In the genomic region with DNA sequence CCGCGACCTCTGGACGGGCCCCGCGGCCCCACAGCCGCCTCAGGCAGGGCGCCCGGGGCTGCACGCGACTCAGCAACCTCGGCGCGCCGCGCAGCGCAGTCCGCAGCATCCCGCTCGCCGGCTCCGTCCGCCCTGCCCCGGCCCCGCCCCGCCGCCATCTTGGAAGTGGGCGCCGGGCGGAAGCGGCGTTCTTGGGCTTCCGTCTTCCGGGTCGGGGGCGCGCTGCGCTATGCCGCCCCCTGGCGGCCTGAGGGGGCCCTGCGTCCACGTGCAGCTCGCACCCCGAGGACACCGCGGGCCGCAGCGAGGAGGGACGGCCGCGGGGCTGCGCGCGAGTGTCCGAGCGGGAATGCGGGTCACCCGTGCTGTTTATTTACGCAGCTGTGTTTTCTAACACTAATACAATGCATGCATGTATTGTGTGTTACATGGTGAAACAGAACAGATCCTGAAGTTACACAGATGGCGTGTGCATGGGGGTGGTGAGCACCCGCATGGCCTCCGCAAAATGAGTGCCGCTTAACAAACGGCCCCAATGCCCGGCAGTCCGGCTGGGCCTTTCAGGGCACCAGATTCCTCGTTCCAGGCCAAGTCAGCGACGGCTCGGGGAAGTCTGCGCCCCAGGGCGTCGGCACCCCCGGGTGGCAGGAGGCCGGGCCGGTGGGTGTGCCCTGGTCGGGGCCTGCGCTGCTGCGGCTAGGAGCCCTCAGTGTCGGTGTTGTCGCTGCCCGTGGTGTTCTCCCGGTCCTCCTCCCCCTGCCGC, we compare ENCODE assay signal across 8 cellular contexts. TPM values are rescaled to one million over a fixed set of nuclear protein-coding genes. Genes with fewer than 3 reads are reported as not detected.
A peak's percentile ranks its signal among the peaks of the same experiment; 100 is the strongest.
DNase-seq lines count a peak whose midpoint lies in the region; ATAC-seq and TF ChIP-seq lines count a peak whose summit lies in the region.

DNLZ (minus strand) TSS at position 139 of the 763 bp plus-strand sequence; CDS start at position 109, 30 bp downstream.

- peaks cover 6% of the 10 kb centered on the region for H3K4me1 Mint-ChIP-seq in activated T-helper 1 cell treated with anti-CD3 and anti-CD28 coated beads, Interleukin-12 subunit alpha, Interleukin-12 subunit beta, Interleukin-2, Interleukin-4 antibody, amounts not matched to agents 30 ng/mL and 10 ng/mL and 1 ng/mL, durations not matched to agents 14 hours and 24 hours and 36 hours (ENCODE audit: low read depth)
- no peaks in the 10 kb centered on the region for H3K4me1 Mint-ChIP-seq in natural killer cell treated with Interleukin-12 subunit alpha and Interleukin-12 subunit beta and Interleukin-15 and Interleukin-18, amount 100 ng/mL, for 72 hours (ENCODE audit: low read depth in 2 of 2)

- H4K20me1 ChIP-seq in DND-41 (ENCODE audit: insufficient read depth, low read length), result peaks cover 58% of the 10 kb centered on the region
- H4K20me1 ChIP-seq in IMR-90 (ENCODE audit: insufficient read depth, low read length), result no peaks in the 10 kb centered on the region
- no peaks in the 10 kb centered on the region for H4K20me1 ChIP-seq in fibroblast of lung (ENCODE audit: control insufficient read depth, extremely low read depth, insufficient read depth, low read length)

- peak within 1 kb of the TSS; percentile 80 for H4K5ac ChIP-seq in IMR-90 (ENCODE audit: low read depth, low read length)

- H4K91ac ChIP-seq in IMR-90 (ENCODE audit: insufficient read depth, low read depth, low read length), result peak within 1 kb of the TSS; percentile 84

- peaks cover 6% of the 10 kb centered on the region for H3K9me1 ChIP-seq in IMR-90 (ENCODE audit: insufficient read depth, low read length)

- H3K27ac Mint-ChIP-seq in activated T-helper 1 cell treated with anti-CD3 and anti-CD28 coated beads, Interleukin-12 subunit alpha, Interleukin-12 subunit beta, Interleukin-2, Interleukin-4 antibody, amounts not matched to agents 30 ng/mL and 10 ng/mL and 1 ng/mL, durations not matched to agents 14 hours and 24 hours and 36 hours, result peak within 1 kb of the TSS; percentile 79
- no peak within 1 kb of the TSS for H3K27ac Mint-ChIP-seq in natural killer cell treated with Interleukin-12 subunit alpha and Interleukin-12 subunit beta and Interleukin-15 and Interleukin-18, amount 100 ng/mL, for 72 hours

- intact Hi-C loops in IMR-90 (cut with micrococcal nuclease), result loop anchor here (1.0 kb wide), 1 partner anchor 51 kb away; no protein-coding TSS in a partner anchor
- intact Hi-C loops in activated T-helper 1 cell treated with anti-CD3 and anti-CD28 coated beads, Interleukin-12 subunit alpha, Interleukin-12 subunit beta, Interleukin-2, Interleukin-4 antibody, amounts not matched to agents 30 ng/mL and 10 ng/mL and 1 ng/mL, durations not matched to agents 14 hours and 24 hours and 36 hours (cut with micrococcal nuclease), result loop anchor here (1.0 to 2.0 kb wide), 9 partner anchors 21 to 723 kb away; partner anchors contain the start of genes ENTR1, INPP5E, MAN1B1 and PMPCA

- peak within 1 kb of the TSS; percentile 76 for H3K56ac ChIP-seq in IMR-90 (ENCODE audit: extremely low read depth, insufficient read depth, low read length)

- CTCF ChIA-PET in IMR-90 (lab: Yijun Ruan, JAX), result interaction anchor here (0.9 to 1.6 kb wide), 4 partner anchors 9 to 51 kb away, joined by 3 to 8 read pairs (median 3); no protein-coding TSS in a partner anchor

- peaks cover 3 to 31% of the 10 kb centered on the region in 2 experiments; a peak in 3 of 4 replicates for H3K79me1 ChIP-seq in IMR-90 (ENCODE audit: low read depth in 1 of 2, low read length in 2 of 2)

- POLR2A ChIA-PET in IMR-90 (lab: Charles Lee; ENCODE audit: unreplicated experiment), result interaction anchor here (0.6 kb wide), 2 partner anchors 51 kb away, joined by 3 to 4 read pairs; no protein-coding TSS in a partner anchor

- no peaks in the 10 kb centered on the region for H3K9me3 Mint-ChIP-seq in activated T-helper 1 cell treated with anti-CD3 and anti-CD28 coated beads, Interleukin-12 subunit alpha, Interleukin-12 subunit beta, Interleukin-2, Interleukin-4 antibody, amounts not matched to agents 30 ng/mL and 10 ng/mL and 1 ng/mL, durations not matched to agents 14 hours and 24 hours and 36 hours
- H3K9me3 Mint-ChIP-seq in natural killer cell treated with Interleukin-12 subunit alpha and Interleukin-12 subunit beta and Interleukin-15 and Interleukin-18, amount 100 ng/mL, for 72 hours, result no peaks in the 10 kb centered on the region

- H3K27ac ChIP-seq in DND-41 (ENCODE audit: low read length) (peak within 1 kb of the TSS; percentile 79), IMR-90 (ENCODE audit: insufficient read depth, low read length) (peak within 1 kb of the TSS; percentile 83), fibroblast of lung (ENCODE audit: insufficient read depth, low read length) (peak within 1 kb of the TSS; percentile 68)

- peak; percentile 48 for TF ChIP-seq POLR2A in IMR-90 (IDR thresholded peaks at IDR 0.05; ENCODE audit: low read depth, low read length)

- H3K79me2 ChIP-seq in DND-41 (ENCODE audit: insufficient read depth, low read length) (peaks cover 28% of the 10 kb centered on the region), fibroblast of lung (ENCODE audit: control insufficient read depth, insufficient read depth, low read length) (no peaks in the 10 kb centered on the region)

- peaks cover 4% of the 10 kb centered on the region for H3K36me3 Mint-ChIP-seq in activated T-helper 1 cell treated with anti-CD3 and anti-CD28 coated beads, Interleukin-12 subunit alpha, Interleukin-12 subunit beta, Interleukin-2, Interleukin-4 antibody, amounts not matched to agents 30 ng/mL and 10 ng/mL and 1 ng/mL, durations not matched to agents 14 hours and 24 hours and 36 hours (ENCODE audit: low read depth)
- H3K36me3 Mint-ChIP-seq in natural killer cell treated with Interleukin-12 subunit alpha and Interleukin-12 subunit beta and Interleukin-15 and Interleukin-18, amount 100 ng/mL, for 72 hours, result no peaks in the 10 kb centered on the region

- DNase-seq in DND-41 (peak; percentile 80), IMR-90 (peak; percentile 76), RKO (ENCODE audit: low spot score) (peak; percentile 92), fibroblast of lung (ENCODE audit: low read depth in 2 of 2) (peak; percentile 68 to 82)
- peak; percentile 83 for DNase-seq in activated T-helper 1 cell treated with anti-CD3 and anti-CD28 coated beads, Interleukin-12 subunit alpha, Interleukin-12 subunit beta, Interleukin-2, Interleukin-4 antibody, amounts not matched to agents 30 ng/mL and 10 ng/mL and 1 ng/mL, durations not matched to agents 14 hours and 24 hours and 36 hours (ENCODE audit: low spot score)
- DNase-seq in natural killer cell treated with Interleukin-12 subunit alpha and Interleukin-12 subunit beta and Interleukin-15 and Interleukin-18, amount 100 ng/mL, for 72 hours (ENCODE audit: low spot score), result peak; percentile 92
- peak; percentile 80 for DNase-seq in stimulated activated naive CD4-positive, alpha-beta T cell treated with Interleukin-2 at 50 U/mL for 16 hours (lab: John Stamatoyannopoulos, UW)

- peak within 1 kb of the TSS; percentile 56; the same call in 1 of the 3 replicates for H2BK15ac ChIP-seq in IMR-90 (ENCODE audit: low read depth, low read length)

- peak within 1 kb of the TSS; percentile 84 for H2BK5ac ChIP-seq in IMR-90 (ENCODE audit: low read depth, low read length, poor library complexity, severe bottlenecking)

- H3K27me3 Mint-ChIP-seq in activated T-helper 1 cell treated with anti-CD3 and anti-CD28 coated beads, Interleukin-12 subunit alpha, Interleukin-12 subunit beta, Interleukin-2, Interleukin-4 antibody, amounts not matched to agents 30 ng/mL and 10 ng/mL and 1 ng/mL, durations not matched to agents 14 hours and 24 hours and 36 hours (ENCODE audit: insufficient read depth), result no peaks in the 10 kb centered on the region
- H3K27me3 Mint-ChIP-seq in natural killer cell treated with Interleukin-12 subunit alpha and Interleukin-12 subunit beta and Interleukin-15 and Interleukin-18, amount 100 ng/mL, for 72 hours, result no peaks in the 10 kb centered on the region

- H3K4ac ChIP-seq in IMR-90 (ENCODE audit: low read depth, low read length), result peak within 1 kb of the TSS; percentile 94

- H3K14ac ChIP-seq in IMR-90 (replicated peaks; ENCODE audit: low read depth, low read length), result peak within 1 kb of the TSS; percentile 96

- in situ Hi-C loops in IMR-90 (cut with MboI; ENCODE audit: low sequenced_read_pairs), result no loop called here

- H3K36me3 ChIP-seq in DND-41 (ENCODE audit: insufficient read depth, low read length) (peaks cover 31% of the 10 kb centered on the region), IMR-90 (ENCODE audit: control insufficient read depth, insufficient read depth, low read length) (peaks cover 2% of the 10 kb centered on the region; the same call in 1 of the 2 replicates), fibroblast of lung (ENCODE audit: control insufficient read depth, insufficient read depth, low read length) (peaks cover 3% of the 10 kb centered on the region)

- TF ChIP-seq CTCF in DND-41 (IDR thresholded peaks at IDR 0.05; ENCODE audit: borderline replicate concordance, extremely low read depth, low read length, poor library complexity, severe bottlenecking) (peak; percentile 87), IMR-90 (conservative IDR thresholded peaks at IDR 0.05; ENCODE audit: low read depth, low read length) (peak; percentile 98), fibroblast of lung (conservative IDR thresholded peaks at IDR 0.05 in 1 of 2, IDR thresholded peaks at IDR 0.05 in 1 of 2; ENCODE audit: low read depth in 1 of 2, low read length in 2 of 2) (peak; percentile 56 to 76)

- peak within 1 kb of the TSS; percentile 100 for H2AK9ac ChIP-seq in IMR-90 (replicated peaks; ENCODE audit: low read depth, low read length, poor library complexity)

- H3K9me3 ChIP-seq in DND-41 (ENCODE audit: insufficient read depth, low read length, severe bottlenecking), result no peaks in the 10 kb centered on the region
- no peaks in the 10 kb centered on the region for H3K9me3 ChIP-seq in IMR-90 (ENCODE audit: control insufficient read depth, insufficient read depth, low read length)
- no peaks in the 10 kb centered on the region for H3K9me3 ChIP-seq in fibroblast of lung (ENCODE audit: control insufficient read depth, insufficient read depth, low read depth, low read length)

- no peaks in the 10 kb centered on the region for H3K27me3 ChIP-seq in DND-41 (ENCODE audit: insufficient read depth, low read length, poor library complexity)
- no peaks in the 10 kb centered on the region for H3K27me3 ChIP-seq in IMR-90 (ENCODE audit: control insufficient read depth, insufficient read depth, low read length)
- H3K27me3 ChIP-seq in fibroblast of lung (ENCODE audit: control insufficient read depth, insufficient read depth, low read length), result no peaks in the 10 kb centered on the region

- no TSS peak for BruUV-seq in IMR-90 (replicated peaks; lab: Mats Ljungman, UMichigan)

- peak within 1 kb of the TSS; percentile 81 to 87 for H4K8ac ChIP-seq in IMR-90 (ENCODE audit: low read depth in 2 of 2, low read length in 2 of 2)

- H3K4me3 Mint-ChIP-seq in activated T-helper 1 cell treated with anti-CD3 and anti-CD28 coated beads, Interleukin-12 subunit alpha, Interleukin-12 subunit beta, Interleukin-2, Interleukin-4 antibody, amounts not matched to agents 30 ng/mL and 10 ng/mL and 1 ng/mL, durations not matched to agents 14 hours and 24 hours and 36 hours, result peak within 1 kb of the TSS; percentile 83
- H3K4me3 Mint-ChIP-seq in natural killer cell treated with Interleukin-12 subunit alpha and Interleukin-12 subunit beta and Interleukin-15 and Interleukin-18, amount 100 ng/mL, for 72 hours, result peak within 1 kb of the TSS; percentile 71

- ATAC-seq in DND-41 (ENCODE audit: insufficient read depth, low read depth) (peak; percentile 75), GM21529 (IDR thresholded peaks at IDR 0.05; ENCODE audit: unreplicated experiment) (peak; percentile 65), IMR-90 (ENCODE audit: low read depth) (peak; percentile 67)
- peak; percentile 88 to 89 for ATAC-seq in natural killer cell treated with Interleukin-12 subunit alpha and Interleukin-12 subunit beta and Interleukin-15 and Interleukin-18, amount 100 ng/mL, for 72 hours

- peak within 1 kb of the TSS; percentile 4; the same call in 1 of the 2 replicates for H2BK20ac ChIP-seq in IMR-90 (ENCODE audit: low read depth, low read length)

- H3K4me1 ChIP-seq in DND-41 (ENCODE audit: insufficient read depth, low read length), result peaks cover 22% of the 10 kb centered on the region
- H3K4me1 ChIP-seq in IMR-90 (ENCODE audit: control insufficient read depth, insufficient read depth, low read length), result peaks cover 29% of the 10 kb centered on the region
- H3K4me1 ChIP-seq in fibroblast of lung (ENCODE audit: control insufficient read depth, extremely low read depth, insufficient read depth, low read length), result peaks cover 21% of the 10 kb centered on the region

- dilution Hi-C loops in IMR-90 (cut with HindIII; ENCODE audit: low sequenced_read_pairs, unreplicated experiment), result no loop called here

- peak within 1 kb of the TSS; percentile 50 to 85; a peak in 3 of 4 replicates for H3K4me3 ChIP-seq in DND-41 (ENCODE audit: low read depth in 1 of 2, low read length in 2 of 2)
- H3K4me3 ChIP-seq in IMR-90 (ENCODE audit: insufficient read depth, low read depth, low read length), result peak within 1 kb of the TSS; percentile 85
- peak within 1 kb of the TSS; percentile 35 to 71 (median 66) for H3K4me3 ChIP-seq in fibroblast of lung (replicated peaks in 1 of 4; ENCODE audit: control extremely low read depth in 1 of 4, insufficient read depth in 1 of 4, low read depth in 3 of 4, low read length in 4 of 4)

- peak within 1 kb of the TSS; percentile 99 for H2AK5ac ChIP-seq in IMR-90 (ENCODE audit: low read depth, low read length)

- WGBS in IMR-90 (ENCODE audit: extremely low coverage in 2 of 2, insufficient read length in 1 of 2), 2 experiments, result 11% methylated on average over 21 of the region's 83 CpGs; no CpG with 5 or more reads in 1 of the 2 experiments

- H3K9ac ChIP-seq in DND-41 (ENCODE audit: low read depth, low read length), result peak within 1 kb of the TSS; percentile 86
- H3K9ac ChIP-seq in IMR-90 (ENCODE audit: low read depth, low read length), result peak within 1 kb of the TSS; percentile 76
- peak within 1 kb of the TSS; percentile 89 for H3K9ac ChIP-seq in fibroblast of lung (ENCODE audit: insufficient read depth, low read length)

- H3K18ac ChIP-seq in IMR-90 (ENCODE audit: low read depth, low read length), result no peak within 1 kb of the TSS

- H2AFZ ChIP-seq in DND-41 (ENCODE audit: low read depth, low read length), result peak within 1 kb of the TSS; percentile 70
- peak within 1 kb of the TSS; percentile 96 for H2AFZ ChIP-seq in IMR-90 (replicated peaks; ENCODE audit: low read length, poor library complexity)
- no peak within 1 kb of the TSS for H2AFZ ChIP-seq in fibroblast of lung (ENCODE audit: low read length)

- H3K4me2 ChIP-seq in DND-41 (ENCODE audit: insufficient read depth, low read length) (peak within 1 kb of the TSS; percentile 96), IMR-90 (ENCODE audit: low read depth, low read length) (peak within 1 kb of the TSS; percentile 90), fibroblast of lung (ENCODE audit: extremely low read depth, insufficient read depth, low read length) (peak within 1 kb of the TSS; percentile 75)

- TF ChIP-seq RAD21 in IMR-90 (IDR thresholded peaks at IDR 0.05; ENCODE audit: low read length), result peak; percentile 54

- H3K23ac ChIP-seq in IMR-90 (ENCODE audit: low read depth, low read length), result peak within 1 kb of the TSS; percentile 8; the same call in 1 of the 2 replicates

- H2BK120ac ChIP-seq in IMR-90 (ENCODE audit: low read depth, low read length), result peak within 1 kb of the TSS; percentile 72

RNA-seq across cellular contexts. Expression of gene DNLZ, which starts in this region (rescaled TPM):
- total RNA-seq in IMR-90 (2012; rRNA removed), result 2.0 and 6.1 TPM in 2 replicates
- 11.4 and 20.3 TPM in 2 replicates for polyA plus RNA-seq in IMR-90 (2012; rRNA removed)
- polyA plus RNA-seq in IMR-90 (2012; cell fraction: cytosol; rRNA removed), result 19.7 and 40.1 TPM in 2 replicates
- polyA plus RNA-seq in IMR-90 (2012; cell fraction: nucleus; rRNA removed; ENCODE audit: low replicate concordance), result 8.7 and 31.6 TPM in 2 replicates
- total RNA-seq in activated T-helper 1 cell treated with anti-CD3 and anti-CD28 coated beads, Interleukin-12 subunit alpha, Interleukin-12 subunit beta, Interleukin-2, Interleukin-4 antibody, amounts not matched to agents 30 ng/mL and 10 ng/mL and 1 ng/mL, durations not matched to agents 14 hours and 24 hours and 36 hours, result 35.2 TPM in 2 replicates
- 14.2 and 14.6 TPM in 2 replicates for total RNA-seq in fibroblast of lung
- 5.8 and 7.4 TPM in 2 replicates for polyA plus RNA-seq in fibroblast of lung
- polyA plus RNA-seq in fibroblast of lung (2012), result 19.1 and 21.3 TPM in 2 replicates
- 0.47 and 4.8 TPM in 2 replicates for polyA minus RNA-seq in fibroblast of lung (ENCODE audit: low replicate concordance)
- 10 to 100 TPM; 30.0 to 41.2 TPM for total RNA-seq in natural killer cell treated with Interleukin-12 subunit alpha and Interleukin-12 subunit beta and Interleukin-15 and Interleukin-18, amount 100 ng/mL, for 72 hours

Comparison
In these comparisons a context has a peak if more than half of its experiments do, and no peak if none do; other contexts are left out.
1. Peak in every context shown above with its lines: DNase-seq, ATAC-seq, H3K4me3 ChIP-seq and H3K27ac ChIP-seq.